In genomic region chr3:5212625-5213573, GRCh38 we compare ENCODE assay signal across 14 cellular contexts. TPM values are rescaled to one million over a fixed set of nuclear protein-coding genes. Genes with fewer than 3 reads are reported as not detected.
DNase-seq lines count a peak whose midpoint lies in the region; ATAC-seq, FAIRE-seq and TF ChIP-seq lines count a peak whose summit lies in the region.
"Had no signal": no experiment of that assay in that cellular context is flagged by ENCODE, and none has a peak within 500 bp of the region (broad histone marks: within the 10 kb centered on the region; RNA-seq: fewer than 3 reads in every experiment).

No MANE protein-coding gene starts in this region.

- POLR2A ChIA-PET in CD4-positive, alpha-beta T cell (lab: Charles Lee): no interaction called here
- POLR2A ChIA-PET in activated naive CD8-positive, alpha-beta T cell treated with anti-CD3 and anti-CD28 coated beads, Interleukin-2, amount 10 ng/mL, durations not matched to agents 7 days and 5 days (lab: Charles Lee): no interaction called here

- H3K27me3 ChIP-seq in CD4-positive, alpha-beta T cell (ENCODE audit: control insufficient read depth, insufficient read depth, low read length): no peaks in the 10 kb centered on the region
- H3K27me3 ChIP-seq in H7 (ENCODE audit: control insufficient read depth, insufficient read depth, low read length) (no peaks in the 10 kb centered on the region), small intestine (ENCODE audit: control insufficient read depth in 2 of 2, insufficient read depth in 2 of 2, low read length in 2 of 2) (no peaks in the 10 kb centered on the region)
- H3K27me3 ChIP-seq: esophagus squamous epithelium had no signal

- intact Hi-C loops in CD4-positive, alpha-beta T cell (cut with DNase I, micrococcal nuclease): loop anchor here in 1 of 2 experiments (5.0 kb wide), 1 partner anchor 76 kb away; no protein-coding TSS in a partner anchor

- H3K27ac Mint-ChIP-seq in CD4-positive, alpha-beta T cell: peak overlapping the region; percentile 28
- peak overlapping the region; percentile 31 for H3K27ac Mint-ChIP-seq in activated naive CD8-positive, alpha-beta T cell treated with anti-CD3 and anti-CD28 coated beads, Interleukin-2, amount 10 ng/mL, durations not matched to agents 7 days and 5 days
- H3K27ac Mint-ChIP-seq in memory B cell: peak overlapping the region; percentile 62

- H3K4me1 Mint-ChIP-seq in CD4-positive, alpha-beta T cell (ENCODE audit: low read depth): peaks cover 4% of the 10 kb centered on the region
- peaks cover 4% of the 10 kb centered on the region for H3K4me1 Mint-ChIP-seq in activated naive CD8-positive, alpha-beta T cell treated with anti-CD3 and anti-CD28 coated beads, Interleukin-2, amount 10 ng/mL, durations not matched to agents 7 days and 5 days
- H3K4me1 Mint-ChIP-seq in memory B cell: peaks cover 18% of the 10 kb centered on the region

- H3K4me3 ChIP-seq in H7 (ENCODE audit: insufficient read depth, low read depth, low read length) (no peak overlapping the region), small intestine (ENCODE audit: low read depth in 1 of 2, low read length in 2 of 2) (no peak overlapping the region)
- H3K4me3 ChIP-seq: esophagus squamous epithelium had no signal

- H3K9me3 ChIP-seq in CD4-positive, alpha-beta T cell (ENCODE audit: control insufficient read depth, low read length): no peaks in the 10 kb centered on the region
- H3K9me3 ChIP-seq in small intestine (ENCODE audit: control insufficient read depth, low read depth): no peaks in the 10 kb centered on the region
- H3K9me3 ChIP-seq: esophagus squamous epithelium had no signal

- 88 to 89% (median 88%) methylated on average over 9 of the region's 9 CpGs for WGBS in small intestine, 3 donors

- TF ChIP-seq CTCF in CD4-positive, alpha-beta T cell (IDR thresholded peaks at IDR 0.05): no peak

- peaks cover 30% of the 10 kb centered on the region for H3K36me3 ChIP-seq in H7 (replicated peaks; ENCODE audit: control insufficient read depth, insufficient read depth, low read length)
- peaks cover 16 to 56% of the 10 kb centered on the region in 2 donors for H3K36me3 ChIP-seq in small intestine (ENCODE audit: control insufficient read depth in 2 of 2, insufficient read depth in 2 of 2, low read length in 2 of 2)

- H3K9me3 Mint-ChIP-seq in CD4-positive, alpha-beta T cell: no peaks in the 10 kb centered on the region
- H3K9me3 Mint-ChIP-seq in activated naive CD8-positive, alpha-beta T cell treated with anti-CD3 and anti-CD28 coated beads, Interleukin-2, amount 10 ng/mL, durations not matched to agents 7 days and 5 days: no peaks in the 10 kb centered on the region
- H3K9me3 Mint-ChIP-seq in memory B cell: no peaks in the 10 kb centered on the region
- H3K9me3 Mint-ChIP-seq: natural killer cell treated with Interleukin-12 subunit alpha and Interleukin-12 subunit beta and Interleukin-15 and Interleukin-18, amount 100 ng/mL, for 72 hours had no signal

- DNase-seq in CD4-positive, alpha-beta T cell: no peak
- DNase-seq in H7: peak; percentile 57
- no peak for DNase-seq in activated naive CD8-positive, alpha-beta T cell treated with anti-CD3 and anti-CD28 coated beads, Interleukin-2, amount 10 ng/mL, durations not matched to agents 7 days and 5 days
- no peak for DNase-seq in memory B cell (ENCODE audit: low spot score in 2 of 2)
- no peak for DNase-seq in small intestine
- no peak for DNase-seq in NOMO-1 treated with dmso at 0.1 percent for 144 hours (lab: John Stamatoyannopoulos, UW; ENCODE audit: unreplicated experiment)
- no peak for DNase-seq in MV-4-11 (lab: John Stamatoyannopoulos, UW)
- DNase-seq: activated CD4-positive, alpha-beta T cell treated with anti-CD3 and anti-CD28 coated beads, Interleukin-2, amount 50 U/mL, for 4 hours; esophagus squamous epithelium; NCI-H2029; NCI-H69; stimulated activated CD4-positive, alpha-beta T cell treated with anti-CD3 and anti-CD28 coated beads, Interleukin-2, amount 100 ng/mL, for 24 hours had no signal

- CTCF ChIA-PET in CD4-positive, alpha-beta T cell (lab: Charles Lee): no interaction called here

- FAIRE-seq in small intestine (lab: Jason Lieb, UNC): no peak
- FAIRE-seq: RCC 7860 had no signal

- ATAC-seq in CD4-positive, alpha-beta T cell (ENCODE audit: poor library complexity): no peak
- no peak for ATAC-seq in activated naive CD8-positive, alpha-beta T cell treated with anti-CD3 and anti-CD28 coated beads, Interleukin-2, amount 10 ng/mL, durations not matched to agents 7 days and 5 days (ENCODE audit: low read depth)
- no peak for ATAC-seq in memory B cell (ENCODE audit: low read depth)
- ATAC-seq: natural killer cell treated with Interleukin-12 subunit alpha and Interleukin-12 subunit beta and Interleukin-15 and Interleukin-18, amount 100 ng/mL, for 72 hours had no signal

- no peak overlapping the region for H3K27ac ChIP-seq in CD4-positive, alpha-beta T cell (ENCODE audit: low read depth, low read length)
- H3K27ac ChIP-seq in small intestine (ENCODE audit: low read depth in 1 of 2, low read length in 1 of 2): no peak overlapping the region
- H3K27ac ChIP-seq: esophagus squamous epithelium had no signal

- no peak overlapping the region for H3K4me3 Mint-ChIP-seq in CD4-positive, alpha-beta T cell
- H3K4me3 Mint-ChIP-seq in activated naive CD8-positive, alpha-beta T cell treated with anti-CD3 and anti-CD28 coated beads, Interleukin-2, amount 10 ng/mL, durations not matched to agents 7 days and 5 days: no peak overlapping the region
- H3K4me3 Mint-ChIP-seq in memory B cell: no peak overlapping the region
- H3K4me3 Mint-ChIP-seq: natural killer cell treated with Interleukin-12 subunit alpha and Interleukin-12 subunit beta and Interleukin-15 and Interleukin-18, amount 100 ng/mL, for 72 hours had no signal

- H3K4me1 ChIP-seq in small intestine (ENCODE audit: control insufficient read depth in 2 of 2, insufficient read depth in 1 of 2, low read depth in 1 of 2, low read length in 1 of 2): peaks cover 0 to 2% of the 10 kb centered on the region in 2 donors

- peaks cover 97% of the 10 kb centered on the region for H3K36me3 Mint-ChIP-seq in CD4-positive, alpha-beta T cell (ENCODE audit: low read depth)
- peaks cover 52% of the 10 kb centered on the region for H3K36me3 Mint-ChIP-seq in activated naive CD8-positive, alpha-beta T cell treated with anti-CD3 and anti-CD28 coated beads, Interleukin-2, amount 10 ng/mL, durations not matched to agents 7 days and 5 days
- H3K36me3 Mint-ChIP-seq in memory B cell: peaks cover 62% of the 10 kb centered on the region

- no peaks in the 10 kb centered on the region for H3K27me3 Mint-ChIP-seq in CD4-positive, alpha-beta T cell
- H3K27me3 Mint-ChIP-seq in activated naive CD8-positive, alpha-beta T cell treated with anti-CD3 and anti-CD28 coated beads, Interleukin-2, amount 10 ng/mL, durations not matched to agents 7 days and 5 days: no peaks in the 10 kb centered on the region
- no peaks in the 10 kb centered on the region for H3K27me3 Mint-ChIP-seq in memory B cell
- H3K27me3 Mint-ChIP-seq: natural killer cell treated with Interleukin-12 subunit alpha and Interleukin-12 subunit beta and Interleukin-15 and Interleukin-18, amount 100 ng/mL, for 72 hours had no signal

RNA-seq across cellular contexts. Expression of gene EDEM1, which starts 25.4 kb away (rescaled TPM):
- total RNA-seq in CD4-positive, alpha-beta T cell: 100 to 1,000 TPM; 106 to 114 TPM
- 12.6 and 13.2 TPM in 2 replicates for total RNA-seq in H7 (2014; rRNA removed; shearing (Covaris generic))
- total RNA-seq in activated naive CD8-positive, alpha-beta T cell treated with anti-CD3 and anti-CD28 coated beads, Interleukin-2, amount 10 ng/mL, durations not matched to agents 7 days and 5 days: 10 to 100 TPM; 92.5 to 94.2 TPM
- 10 to 100 TPM in 1 of 3 donors, 1 to 10 TPM in 2; 4.0 to 13.6 (median 4.6) TPM for polyA plus RNA-seq in small intestine
